16 cellular contexts compared by ENCODE assay signal in the genomic region with DNA sequence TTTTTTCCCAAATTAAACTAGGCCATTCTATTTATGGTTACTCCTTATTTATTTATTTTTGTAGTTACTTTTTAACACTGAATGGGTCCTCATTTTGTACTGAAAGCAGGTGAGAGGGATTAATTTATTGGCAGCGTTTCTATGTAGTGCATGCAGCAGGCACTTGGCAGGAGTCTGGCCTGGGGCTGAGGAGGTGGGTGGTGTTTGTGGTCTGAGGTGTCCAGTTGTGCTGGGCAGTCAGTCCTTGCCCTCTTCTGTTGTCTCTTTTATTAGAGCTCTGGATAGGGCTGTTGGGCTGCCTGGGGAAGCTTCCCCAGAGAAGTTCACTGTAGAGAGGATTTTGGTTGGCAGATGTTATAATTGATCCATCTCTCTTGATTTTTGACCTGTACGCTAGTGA. TPM values are rescaled to one million over a fixed set of nuclear protein-coding genes. Genes with fewer than 3 reads are reported as not detected.
DNase-seq lines count a peak whose midpoint lies in the region; FAIRE-seq and TF ChIP-seq lines count a peak whose summit lies in the region.
"Had no signal": no experiment of that assay in that cellular context is flagged by ENCODE, and none has a peak within 500 bp of the region (broad histone marks: within the 10 kb centered on the region; RNA-seq: fewer than 3 reads in every experiment).

No MANE protein-coding gene starts in this region.

- H3K4me3 Mint-ChIP-seq in Caco-2 (ENCODE audit: unreplicated experiment) (no peak overlapping the region), CD14-positive monocyte (no peak overlapping the region)
- H3K4me3 Mint-ChIP-seq: stimulated activated naive B cell treated with anti-CD40 and anti-IgM and Interleukin-4, amounts not matched to agents 10 μg/mL and 1 μg/mL and 100 μg/mL, for 72 hours; T-helper 2 cell treated with Interferon-gamma antibody and Interleukin-4, amounts not matched to agents 5 μg/mL and 100 μg/mL, for 36 hours had no signal

- no peak for DNase-seq in Caco-2
- DNase-seq in NCI-H69 (lab: John Stamatoyannopoulos, UW): peak; percentile 76
- DNase-seq in endothelial cell of umbilical vein (ENCODE audit: low read depth, low spot score): no peak
- DNase-seq in osteoblast (ENCODE audit: insufficient read length, low spot score, missing footprints): no peak
- no peak for DNase-seq in posterior cingulate gyrus
- DNase-seq in NCI-H1694 (lab: John Stamatoyannopoulos, UW): no peak
- no peak for DNase-seq in CD14-positive monocyte (ENCODE audit: low spot score)
- no peak for DNase-seq in SKM-1 (lab: John Stamatoyannopoulos, UW; ENCODE audit: unreplicated experiment)
- DNase-seq: BE2C; dermis blood vessel endothelial cell; NCI-H1436; stimulated activated CD4-positive, alpha-beta T cell treated with anti-CD3 and anti-CD28 coated beads, Interleukin-2, amount 100 ng/mL, for 48 hours; stimulated activated naive B cell treated with anti-CD40 and anti-IgM and Interleukin-4, amounts not matched to agents 10 μg/mL and 1 μg/mL and 100 μg/mL, for 72 hours had no signal

- H3K27ac ChIP-seq in endothelial cell of umbilical vein (ENCODE audit: insufficient read depth, low read depth, low read length) (no peak overlapping the region), osteoblast (ENCODE audit: low read depth, low read length) (peak overlapping the region; percentile 37)

- H3K9me3 ChIP-seq in Caco-2: no peaks in the 10 kb centered on the region
- H3K9me3 ChIP-seq in endothelial cell of umbilical vein (replicated peaks; ENCODE audit: control insufficient read depth, insufficient read depth, low read length): no peaks in the 10 kb centered on the region
- H3K9me3 ChIP-seq in osteoblast (ENCODE audit: low read depth, low read length): no peaks in the 10 kb centered on the region
- H3K9me3 ChIP-seq: BE2C had no signal

- TF ChIP-seq CTCF in Caco-2 (IDR thresholded peaks at IDR 0.05; ENCODE audit: insufficient read depth in 1 of 2, low read depth in 1 of 2, low read length in 1 of 2, severe bottlenecking in 1 of 2, unreplicated experiment in 1 of 2): no peak
- TF ChIP-seq CTCF in endothelial cell of umbilical vein (IDR thresholded peaks at IDR 0.05; ENCODE audit: extremely low read depth in 1 of 2, insufficient read depth in 1 of 2, low read depth in 1 of 2, low read length in 2 of 2): no peak
- no peak for TF ChIP-seq CTCF in osteoblast (IDR thresholded peaks at IDR 0.05; ENCODE audit: extremely low read depth, low read depth, low read length)
- TF ChIP-seq CTCF in CD14-positive monocyte (IDR thresholded peaks at IDR 0.05): no peak

- peaks cover 100% of the 10 kb centered on the region for H3K79me2 ChIP-seq in endothelial cell of umbilical vein (ENCODE audit: control insufficient read depth, insufficient read depth, low read length)
- H3K79me2 ChIP-seq in osteoblast (ENCODE audit: insufficient read depth, low read length): peaks cover 92% of the 10 kb centered on the region

- H3K36me3 Mint-ChIP-seq in Caco-2 (ENCODE audit: insufficient read depth, unreplicated experiment) (peaks cover 51% of the 10 kb centered on the region), CD14-positive monocyte (peaks cover 62 to 80% of the 10 kb centered on the region in 2 donors)

- H3K9ac ChIP-seq in endothelial cell of umbilical vein (replicated peaks; ENCODE audit: extremely low read depth, insufficient read depth, low read length): no peak overlapping the region

- H4K20me1 ChIP-seq in endothelial cell of umbilical vein (replicated peaks; ENCODE audit: control insufficient read depth, extremely low read depth, insufficient read depth, low read length) (peaks cover 12% of the 10 kb centered on the region), osteoblast (ENCODE audit: insufficient read depth, low read length) (peaks cover 19% of the 10 kb centered on the region)

- POLR2A ChIA-PET in Caco-2 (lab: Charles Lee): no interaction called here
- POLR2A ChIA-PET in endothelial cell of umbilical vein (lab: Charles Lee): no interaction called here

- H3K4me2 ChIP-seq in endothelial cell of umbilical vein (ENCODE audit: insufficient read depth, low read length) (no peak overlapping the region), osteoblast (ENCODE audit: insufficient read depth, low read length) (no peak overlapping the region)

- no peaks in the 10 kb centered on the region for H3K9me1 ChIP-seq in endothelial cell of umbilical vein (replicated peaks; ENCODE audit: control insufficient read depth, extremely low read depth, insufficient read depth, low read length)

- intact Hi-C loops in Caco-2 (cut with micrococcal nuclease; ENCODE audit: unreplicated experiment) (no loop called here), endothelial cell of umbilical vein (cut with micrococcal nuclease) (no loop called here), posterior cingulate gyrus (cut with DNase I) (no loop called here), CD14-positive monocyte (cut with micrococcal nuclease) (no loop called here)

- H3K4me3 ChIP-seq in Caco-2 (ENCODE audit: low read depth, low read length) (no peak overlapping the region), endothelial cell of umbilical vein (replicated peaks in 1 of 3; ENCODE audit: insufficient read depth in 1 of 3, low read depth in 1 of 3, low read length in 3 of 3) (no peak overlapping the region), osteoblast (ENCODE audit: insufficient read depth, low read length) (no peak overlapping the region)

- H3K36me3 ChIP-seq in Caco-2 (ENCODE audit: control insufficient read depth, insufficient read depth, low read length): peaks cover 1% of the 10 kb centered on the region; the same call in 1 of the 2 replicates
- peaks cover 27 to 31% of the 10 kb centered on the region in 2 experiments for H3K36me3 ChIP-seq in endothelial cell of umbilical vein (ENCODE audit: control insufficient read depth in 2 of 2, extremely low read depth in 1 of 2, insufficient read depth in 2 of 2, low read length in 2 of 2)
- H3K36me3 ChIP-seq in osteoblast (ENCODE audit: insufficient read depth, low read length): peaks cover 16% of the 10 kb centered on the region

- no peaks in the 10 kb centered on the region for H3K9me3 Mint-ChIP-seq in Caco-2 (ENCODE audit: unreplicated experiment)
- H3K9me3 Mint-ChIP-seq in CD14-positive monocyte: no peaks in the 10 kb centered on the region
- H3K9me3 Mint-ChIP-seq: activated naive CD4-positive, alpha-beta T cell treated with anti-CD3 and anti-CD28 coated beads, Interleukin-2, amount 50 U/mL, for 72 hours; stimulated activated naive B cell treated with anti-CD40 and anti-IgM and Interleukin-4, amounts not matched to agents 10 μg/mL and 1 μg/mL and 100 μg/mL, for 72 hours; T-helper 2 cell treated with Interferon-gamma antibody and Interleukin-4, amounts not matched to agents 5 μg/mL and 100 μg/mL, for 36 hours had no signal

- H3K4me1 ChIP-seq in Caco-2: peaks cover 4% of the 10 kb centered on the region
- peaks cover 55% of the 10 kb centered on the region for H3K4me1 ChIP-seq in endothelial cell of umbilical vein (ENCODE audit: control insufficient read depth, extremely low read depth, insufficient read depth, low read length)
- peaks cover 34% of the 10 kb centered on the region for H3K4me1 ChIP-seq in osteoblast (ENCODE audit: insufficient read depth, low read length)
- H3K4me1 ChIP-seq: BE2C had no signal

- no peaks in the 10 kb centered on the region for H3K27me3 ChIP-seq in Caco-2 (replicated peaks; ENCODE audit: control insufficient read depth, insufficient read depth, low read length)
- H3K27me3 ChIP-seq in endothelial cell of umbilical vein (ENCODE audit: control insufficient read depth in 2 of 2, insufficient read depth in 2 of 2, low read length in 2 of 2): no peaks in the 10 kb centered on the region
- no peaks in the 10 kb centered on the region for H3K27me3 ChIP-seq in osteoblast (ENCODE audit: insufficient read depth, low read length)
- H3K27me3 ChIP-seq: BE2C had no signal

- no TSS peak for BruUV-seq in Caco-2 (replicated peaks; lab: Mats Ljungman, UMichigan)
- BruUV-seq in endothelial cell of umbilical vein (replicated peaks; lab: Mats Ljungman, UMichigan): no TSS peak

- peak; percentile 26 for TF ChIP-seq POLR2A in endothelial cell of umbilical vein (IDR thresholded peaks at IDR 0.05; ENCODE audit: low read depth, low read length)

- H3K27ac Mint-ChIP-seq in Caco-2 (ENCODE audit: unreplicated experiment) (peak overlapping the region; percentile 32), CD14-positive monocyte (peak overlapping the region in 2 of 7 donors; percentile 61 to 74)
- H3K27ac Mint-ChIP-seq: stimulated activated naive B cell treated with anti-CD40 and anti-IgM and Interleukin-4, amounts not matched to agents 10 μg/mL and 1 μg/mL and 100 μg/mL, for 72 hours; T-helper 2 cell treated with Interferon-gamma antibody and Interleukin-4, amounts not matched to agents 5 μg/mL and 100 μg/mL, for 36 hours had no signal

- peaks cover 31% of the 10 kb centered on the region for H3K4me1 Mint-ChIP-seq in Caco-2 (ENCODE audit: low read depth, unreplicated experiment)
- H3K4me1 Mint-ChIP-seq in CD14-positive monocyte: peaks cover 31% of the 10 kb centered on the region

- CTCF ChIA-PET in Caco-2 (lab: Charles Lee): no interaction called here
- CTCF ChIA-PET in endothelial cell of umbilical vein (lab: Charles Lee): interaction anchor here (1.2 kb wide), 1 partner anchor 28 kb away, joined by 3 read pairs; no protein-coding TSS in a partner anchor

- FAIRE-seq in endothelial cell of umbilical vein (lab: Jason Lieb, UNC): no peak
- FAIRE-seq: GM18507 had no signal

- no peaks in the 10 kb centered on the region for H3K27me3 Mint-ChIP-seq in Caco-2 (ENCODE audit: insufficient read depth, unreplicated experiment)
- H3K27me3 Mint-ChIP-seq in CD14-positive monocyte (ENCODE audit: low read depth in 3 of 3): peaks cover 0 to 2% (median 0%) of the 10 kb centered on the region in 3 donors
- H3K27me3 Mint-ChIP-seq: stimulated activated naive B cell treated with anti-CD40 and anti-IgM and Interleukin-4, amounts not matched to agents 10 μg/mL and 1 μg/mL and 100 μg/mL, for 72 hours had no signal

- H2AFZ ChIP-seq in endothelial cell of umbilical vein (ENCODE audit: low read depth, low read length) (no peak overlapping the region), osteoblast (ENCODE audit: low read length) (no peak overlapping the region)

- dilution Hi-C loops in endothelial cell of umbilical vein (cut with MboI; ENCODE audit: extremely low pct_ligation_motif_present, low sequenced_read_pairs): no loop called here

TF ChIP-seq in endothelial cell of umbilical vein, 7 proteins besides CTCF, POLR2A, EP300 and RAD21 (continues in another document):
- TF ChIP-seq POLR2AphosphoS5 (IDR thresholded peaks at IDR 0.05; ENCODE audit: insufficient read depth, low read depth, low read length): no peak

RNA-seq across cellular contexts. Expression of a gene that starts 12.7 kb away (rescaled TPM):
- total RNA-seq in Caco-2 (2022) (92.0 and 96.1 TPM in 2 replicates), endothelial cell of umbilical vein (606 and 631 TPM in 2 replicates), osteoblast (53.6 and 71.3 TPM in 2 replicates)
- polyA plus RNA-seq in endothelial cell of umbilical vein (215 and 276 TPM in 2 replicates), CD14-positive monocyte (10 to 100 TPM; 34.1 to 43.2 TPM)
- 185 and 188 TPM in 2 replicates for polyA plus RNA-seq in endothelial cell of umbilical vein (2011; cell fraction: cytosol; rRNA removed)
- polyA plus RNA-seq in endothelial cell of umbilical vein (2011; cell fraction: nucleus; rRNA removed): 360 and 367 TPM in 2 replicates
- polyA plus RNA-seq in endothelial cell of umbilical vein (2012): 277 and 279 TPM in 2 replicates
- 250 TPM in 2 replicates for polyA minus RNA-seq in endothelial cell of umbilical vein
- polyA minus RNA-seq in endothelial cell of umbilical vein (2011; cell fraction: cytosol; rRNA and poly(A)+ RNA removed): 19.9 TPM
- 378 and 398 TPM in 2 replicates for polyA minus RNA-seq in endothelial cell of umbilical vein (2011; cell fraction: nucleus; rRNA and poly(A)+ RNA removed)
